In genomic region chr15:85408270-85408746, GRCh38 we compare ENCODE assay signal across 8 cellular contexts. TPM values are rescaled to one million over a fixed set of nuclear protein-coding genes. Genes with fewer than 3 reads are reported as not detected.
DNase-seq lines count a peak whose midpoint lies in the region; ATAC-seq and TF ChIP-seq lines count a peak whose summit lies in the region.

No MANE protein-coding gene starts in this region.

- peak; percentile 50 for ATAC-seq in GM18520 (IDR thresholded peaks at IDR 0.05; ENCODE audit: unreplicated experiment)
- ATAC-seq in HG02678 (IDR thresholded peaks at IDR 0.05; ENCODE audit: unreplicated experiment) = peak; percentile 57
- no peak for ATAC-seq in GM23338
- ATAC-seq in GM18517 (IDR thresholded peaks at IDR 0.05; ENCODE audit: unreplicated experiment) = no peak

- H3K9me2 ChIP-seq in SU-DHL-6 (replicated peaks; ENCODE audit: insufficient read depth, low read length) (no peaks in the 10 kb centered on the region), GM23338 (ENCODE audit: insufficient read depth) (no peaks in the 10 kb centered on the region)

- H3K4me1 ChIP-seq in muscle layer of duodenum (ENCODE audit: control insufficient read depth in 1 of 2, insufficient read depth in 2 of 2, low read length in 2 of 2) = peaks cover 17 to 23% of the 10 kb centered on the region in 2 donors
- peaks cover 12% of the 10 kb centered on the region for H3K4me1 ChIP-seq in GM23338 (ENCODE audit: insufficient read depth)

- H3K79me2 ChIP-seq in SU-DHL-6 (ENCODE audit: insufficient read depth, low read length) (peaks cover 99% of the 10 kb centered on the region), GM23338 (replicated peaks; ENCODE audit: insufficient read depth) (peaks cover 100% of the 10 kb centered on the region)

- H3K9me3 Mint-ChIP-seq in GM23338 = no peaks in the 10 kb centered on the region

- peak overlapping the region; percentile 97; the same call in 1 of the 2 replicates for H3K27ac ChIP-seq in SU-DHL-6 (ENCODE audit: low read depth, low read length)
- peak overlapping the region; percentile 12 for H3K27ac ChIP-seq in muscle layer of duodenum (ENCODE audit: low read length)
- no peak overlapping the region for H3K27ac ChIP-seq in GM23338 (ENCODE audit: low read depth)
- no peak overlapping the region for H3K27ac ChIP-seq in WERI-Rb-1

- no peaks in the 10 kb centered on the region for H3K36me3 Mint-ChIP-seq in GM23338 (ENCODE audit: low read depth)

- H3K4me3 Mint-ChIP-seq in GM23338 = no peak overlapping the region

- no peak overlapping the region for H3K4me3 ChIP-seq in SU-DHL-6 (ENCODE audit: insufficient read depth, low read length, poor library complexity, severe bottlenecking)
- no peak overlapping the region for H3K4me3 ChIP-seq in muscle layer of duodenum (ENCODE audit: low read depth in 1 of 2, low read length in 2 of 2)
- H3K4me3 ChIP-seq in GM23338 = no peak overlapping the region
- H3K4me3 ChIP-seq in WERI-Rb-1 (ENCODE audit: low read depth, low read length) = no peak overlapping the region

- no peaks in the 10 kb centered on the region for H3K9me3 ChIP-seq in SU-DHL-6 (ENCODE audit: insufficient read depth, low read length)
- no peaks in the 10 kb centered on the region for H3K9me3 ChIP-seq in muscle layer of duodenum (ENCODE audit: control insufficient read depth in 1 of 2, low read length in 2 of 2)
- H3K9me3 ChIP-seq in WERI-Rb-1 (ENCODE audit: severe bottlenecking) = no peaks in the 10 kb centered on the region

- no peaks in the 10 kb centered on the region for H3K27me3 ChIP-seq in SU-DHL-6 (ENCODE audit: low read length)
- no peaks in the 10 kb centered on the region for H3K27me3 ChIP-seq in muscle layer of duodenum (ENCODE audit: low read depth, low read length)
- no peaks in the 10 kb centered on the region for H3K27me3 ChIP-seq in GM23338 (ENCODE audit: insufficient read depth)
- no peaks in the 10 kb centered on the region for H3K27me3 ChIP-seq in WERI-Rb-1 (ENCODE audit: insufficient read depth, low read depth, severe bottlenecking)

- no peak overlapping the region for H2AFZ ChIP-seq in SU-DHL-6 (ENCODE audit: low read depth, low read length, severe bottlenecking)
- H2AFZ ChIP-seq in GM23338 = no peak overlapping the region

- H3K4me1 Mint-ChIP-seq in GM23338 = peaks cover 33% of the 10 kb centered on the region

- no peak overlapping the region for H3K9ac ChIP-seq in SU-DHL-6 (ENCODE audit: low read length)

- H3F3A ChIP-seq in SU-DHL-6 (ENCODE audit: insufficient read depth) (peaks cover 42% of the 10 kb centered on the region), GM23338 (replicated peaks; ENCODE audit: low read depth) (no peaks in the 10 kb centered on the region)

- no peaks in the 10 kb centered on the region for H3K27me3 Mint-ChIP-seq in GM23338 (ENCODE audit: insufficient read depth, low read depth, poor library complexity)

- DNase-seq in GM23338 (ENCODE audit: low spot score) = no peak
- DNase-seq in NCI-H446 treated with DMSO at 0.1 percent for 48 hours (lab: John Stamatoyannopoulos, UW) = no peak
- no peak for DNase-seq in WERI-Rb-1

- H3K27ac Mint-ChIP-seq in GM23338 = no peak overlapping the region

- H3K4me2 ChIP-seq in SU-DHL-6 (ENCODE audit: low read depth, low read length, poor library complexity, severe bottlenecking) = peak overlapping the region; percentile 68
- no peak overlapping the region for H3K4me2 ChIP-seq in GM23338

- no peak for TF ChIP-seq CTCF in SU-DHL-6 (IDR thresholded peaks at IDR 0.05; ENCODE audit: insufficient read depth, low read length, poor library complexity, severe bottlenecking)
- TF ChIP-seq CTCF in GM23338 (conservative IDR thresholded peaks at IDR 0.05; ENCODE audit: low read depth in 2 of 2) = no peak
- TF ChIP-seq CTCF in WERI-Rb-1 (IDR thresholded peaks at IDR 0.05; ENCODE audit: low read depth, low read length) = no peak

- H4K20me1 ChIP-seq in SU-DHL-6 (ENCODE audit: low read depth, low read length) (peaks cover 9% of the 10 kb centered on the region), GM23338 (replicated peaks; ENCODE audit: insufficient read depth) (peaks cover 23% of the 10 kb centered on the region; the same call in 1 of the 2 replicates)

- H3K36me3 ChIP-seq in SU-DHL-6 (ENCODE audit: low read length) (no peaks in the 10 kb centered on the region), muscle layer of duodenum (ENCODE audit: control insufficient read depth in 1 of 2, insufficient read depth in 2 of 2, low read length in 2 of 2) (no peaks in the 10 kb centered on the region), GM23338 (ENCODE audit: insufficient read depth) (no peaks in the 10 kb centered on the region), WERI-Rb-1 (peaks cover 15% of the 10 kb centered on the region)

TF ChIP-seq in GM23338, 12 proteins besides CTCF, POLR2A, EP300 and RAD21:
- TF ChIP-seq ZNF114 (CRISPR knock-in tag; IDR thresholded peaks at IDR 0.05) = no peak
- no peak for TF ChIP-seq STAT1 (IDR thresholded peaks at IDR 0.05; ENCODE audit: unreplicated experiment)
- TF ChIP-seq JUNB (IDR thresholded peaks at IDR 0.05; ENCODE audit: unreplicated experiment) = no peak
- TF ChIP-seq CREB1 (CRISPR knock-in tag; IDR thresholded peaks at IDR 0.05; ENCODE audit: low read depth) = no peak
- TF ChIP-seq ETS1 (IDR thresholded peaks at IDR 0.05) = no peak
- no peak for TF ChIP-seq ZNF331 (CRISPR knock-in tag; IDR thresholded peaks at IDR 0.05; ENCODE audit: low read depth)
- TF ChIP-seq EZH2 (IDR thresholded peaks at IDR 0.05; ENCODE audit: low read depth, unreplicated experiment) = no peak
- TF ChIP-seq REST (IDR thresholded peaks at IDR 0.05; ENCODE audit: unreplicated experiment) = no peak
- TF ChIP-seq POLR2AphosphoS5 (IDR thresholded peaks at IDR 0.05; ENCODE audit: low read depth) = no peak
- no peak for TF ChIP-seq EZH2phosphoT487 (IDR thresholded peaks at IDR 0.05; ENCODE audit: unreplicated experiment)
TF ChIP-seq in GM23338: peak in this region for 0.

RNA-seq across cellular contexts. Expression of gene AKAP13, which starts 27.9 kb away (rescaled TPM):
- total RNA-seq in GM23338 (2014; rRNA removed; shearing (Covaris generic)) = 49.4 and 60.7 TPM in 2 replicates
- polyA plus RNA-seq in GM23338 (2016; fragmentation: Nextera tagmentation; extraction: Ambion mirVana) = 40.3 and 46.2 TPM in 2 replicates

Comparison
In these comparisons a context has a peak if more than half of its experiments do, and no peak if none do; other contexts are left out.
1. ATAC-seq: peak in GM18520 (single experiment) and HG02678 (single experiment); none in GM23338 (single experiment) and GM18517 (single experiment).
2. H3K27ac ChIP-seq: peak in SU-DHL-6 (single experiment) and muscle layer of duodenum (single experiment); none in GM23338 (single experiment) and WERI-Rb-1 (single experiment).